12 cellular contexts compared by ENCODE assay signal in genomic region chr6:137765044-137765443, GRCh38.
"Had no signal": no experiment of that assay in that cellular context is flagged by ENCODE, and none has a peak within 500 bp of the region (broad histone marks: within the 10 kb centered on the region; RNA-seq: fewer than 3 reads in every experiment).

No MANE protein-coding gene starts in this region.

- H3K4me1 ChIP-seq: body of pancreas, gastroesophageal sphincter, sigmoid colon had no signal

- H3K27me3 ChIP-seq: body of pancreas, gastroesophageal sphincter, sigmoid colon had no signal

- H3K36me3 ChIP-seq: gastroesophageal sphincter, sigmoid colon had no signal

- DNase-seq: activated B cell treated with CpG ODN at 0.5 μM for 24 hours; activated CD4-positive, alpha-beta T cell treated with anti-CD3 and anti-CD28 coated beads, Interleukin-2, amount 10 ng/mL, durations not matched to agents 7 days and 5 days; activated naive CD4-positive, alpha-beta T cell treated with anti-CD3 and anti-CD28 coated beads, Interleukin-2, amount 10 ng/mL, durations not matched to agents 7 days and 5 days; activated T-cell treated with anti-CD3 and anti-CD28 coated beads for 4 hours; body of pancreas; endodermal cell; islet precursor cell; sigmoid colon; stimulated activated CD4-positive, alpha-beta T cell treated with anti-CD3 and anti-CD28 coated beads, Interleukin-2, amount 100 ng/mL, for 48 hours; stimulated activated naive CD4-positive, alpha-beta T cell treated with Interleukin-2 at 50 U/mL for 16 hours had no signal

- H3K9me3 ChIP-seq: body of pancreas had no signal

- H3K27ac ChIP-seq: body of pancreas, gastroesophageal sphincter, sigmoid colon had no signal

- ATAC-seq: activated T-helper 17 cell treated with anti-CD3 and anti-CD28 coated beads, Interleukin-2, amount 50 U/mL, for 72 hours; body of pancreas; gastroesophageal sphincter had no signal

- H3K4me3 ChIP-seq: body of pancreas, gastroesophageal sphincter, sigmoid colon had no signal
